ENCODE assay signal across 26 cellular contexts in genomic region chr1:1535989-1536937, GRCh38. TPM values are rescaled to one million over a fixed set of nuclear protein-coding genes. Genes with fewer than 3 reads are reported as not detected.
DNase-seq lines count a peak whose midpoint lies in the region; ATAC-seq, FAIRE-seq and TF ChIP-seq lines count a peak whose summit lies in the region.
"Had no signal": no experiment of that assay in that cellular context is flagged by ENCODE, and none has a peak within 500 bp of the region (broad histone marks: within the 10 kb centered on the region; RNA-seq: fewer than 3 reads in every experiment).

No MANE protein-coding gene starts in this region.

- H3K27ac ChIP-seq in A549 (no peak overlapping the region), muscle layer of colon (ENCODE audit: low read depth, low read length) (peak overlapping the region; percentile 23)
- H3K27ac ChIP-seq: epithelial cell of prostate, stomach, tibial artery had no signal

- H3K9me3 Mint-ChIP-seq in WTC11 = peaks cover 5% of the 10 kb centered on the region
- H3K9me3 Mint-ChIP-seq in activated CD4-positive, alpha-beta memory T cell treated with anti-CD3 and anti-CD28 coated beads, Interleukin-2, amount 10 ng/mL, durations not matched to agents 7 days and 5 days = peaks cover 5% of the 10 kb centered on the region
- H3K9me3 Mint-ChIP-seq: activated T-helper 17 cell treated with anti-CD3 and anti-CD28 coated beads, Interleukin-2, amount 50 U/mL, for 72 hours had no signal

- no peak for TF ChIP-seq EP300 in A549 (IDR thresholded peaks at IDR 0.05)

- POLR2A ChIA-PET in A549 (lab: Yijun Ruan, JAX) = no interaction called here
- POLR2A ChIA-PET in WTC11 (lab: Charles Lee) = no interaction called here
- POLR2A ChIA-PET in activated CD4-positive, alpha-beta memory T cell treated with anti-CD3 and anti-CD28 coated beads, Interleukin-2, amount 10 ng/mL, durations not matched to agents 7 days and 5 days (lab: Charles Lee) = no interaction called here

- H3K4me3 ChIP-seq in A549 (no peak overlapping the region), muscle layer of colon (ENCODE audit: low read depth in 1 of 2, low read length in 2 of 2) (no peak overlapping the region)
- H3K4me3 ChIP-seq: right atrium auricular region, stomach, tibial artery had no signal

- H3K36me3 Mint-ChIP-seq in WTC11 = peaks cover 6% of the 10 kb centered on the region
- peaks cover 8% of the 10 kb centered on the region for H3K36me3 Mint-ChIP-seq in activated CD4-positive, alpha-beta memory T cell treated with anti-CD3 and anti-CD28 coated beads, Interleukin-2, amount 10 ng/mL, durations not matched to agents 7 days and 5 days (ENCODE audit: low read depth)

- FAIRE-seq in A549 (lab: Jason Lieb, UNC) = no peak
- FAIRE-seq: GM18507 had no signal

- no peaks in the 10 kb centered on the region for H3K27me3 Mint-ChIP-seq in WTC11 (ENCODE audit: low read depth)
- no peaks in the 10 kb centered on the region for H3K27me3 Mint-ChIP-seq in activated CD4-positive, alpha-beta memory T cell treated with anti-CD3 and anti-CD28 coated beads, Interleukin-2, amount 10 ng/mL, durations not matched to agents 7 days and 5 days
- H3K27me3 Mint-ChIP-seq: activated CD4-positive, alpha-beta T cell treated with anti-CD3 and anti-CD28 coated beads for 36 hours; activated T-helper 17 cell treated with anti-CD3 and anti-CD28 coated beads, Interleukin-2, amount 50 U/mL, for 72 hours had no signal

- CTCF ChIA-PET in A549 (lab: Yijun Ruan, JAX) (interaction anchor here (0.8 kb wide), 1 partner anchor 11 kb away, joined by 3 read pairs; no protein-coding TSS in a partner anchor), WTC11 (lab: Charles Lee) (interaction anchor here (0.8 to 1.3 kb wide), 3 partner anchors 16 to 63 kb away, joined by 3 to 4 read pairs (median 3); no protein-coding TSS in a partner anchor)
- CTCF ChIA-PET in activated CD4-positive, alpha-beta memory T cell treated with anti-CD3 and anti-CD28 coated beads, Interleukin-2, amount 10 ng/mL, durations not matched to agents 7 days and 5 days (lab: Charles Lee) = no interaction called here

- H3K4me2 ChIP-seq in A549 = no peak overlapping the region

- no peak for TF ChIP-seq POLR2A in A549 (IDR thresholded peaks at IDR 0.05; ENCODE audit: low read length)

- DNase-seq in A549 (ENCODE audit: low read depth in 1 of 2, low spot score in 1 of 2) (no peak), D341Med (ENCODE audit: low spot score) (peak; percentile 41), WTC11 (ENCODE audit: low spot score) (no peak), COLO829 (ENCODE audit: low spot score) (no peak), amniotic stem cell (lab: John Stamatoyannopoulos, UW) (no peak)
- no peak for DNase-seq in activated CD4-positive, alpha-beta memory T cell treated with anti-CD3 and anti-CD28 coated beads, Interleukin-2, amount 10 ng/mL, durations not matched to agents 7 days and 5 days
- DNase-seq: activated CD4-positive, alpha-beta T cell treated with anti-CD3 and anti-CD28 coated beads for 36 hours; DMS153; GF-D8; Kasumi-1; NCI-H1694; NCI-H2171 treated with DMSO at 0.1 percent for 48 hours; NCI-H526; RPMI8226; stimulated activated CD4-positive, alpha-beta T cell treated with anti-CD3 and anti-CD28 coated beads, Interleukin-12 subunit alpha, Interleukin-12 subunit beta, amount 100 ng/mL, for 4 hours; stomach; tibial artery had no signal

- peak; percentile 19 to 32; a peak in 4 of 6 replicates for ATAC-seq in A549
- ATAC-seq in WTC11 = no peak
- ATAC-seq: activated CD4-positive, alpha-beta T cell treated with anti-CD3 and anti-CD28 coated beads for 36 hours; activated naive CD4-positive, alpha-beta T cell treated with anti-CD3 and anti-CD28 coated beads, Interleukin-2, amount 50 U/mL, for 72 hours; activated T-helper 17 cell treated with anti-CD3 and anti-CD28 coated beads, Interleukin-2, amount 50 U/mL, for 72 hours had no signal

- H3K9me3 ChIP-seq in A549 (no peaks in the 10 kb centered on the region; the same call in 2 of the 3 replicates), muscle layer of colon (ENCODE audit: low read length) (no peaks in the 10 kb centered on the region)

- 90% methylated on average over 29 of the region's 48 CpGs for WGBS in A549 (ENCODE audit: missing lambda C conversion rate)

- no peaks in the 10 kb centered on the region for H3K27me3 ChIP-seq in muscle layer of colon (ENCODE audit: control insufficient read depth in 1 of 2, insufficient read depth in 2 of 2, low read length in 2 of 2)
- H3K27me3 ChIP-seq: right atrium auricular region, tibial artery had no signal

- TF ChIP-seq CTCF in A549 (IDR thresholded peaks at IDR 0.05) (no peak), WTC11 (IDR thresholded peaks at IDR 0.05) (no peak)

- H3K36me3 ChIP-seq in muscle layer of colon (ENCODE audit: insufficient read depth, low read length) = no peaks in the 10 kb centered on the region

- H3K27ac Mint-ChIP-seq in WTC11 = peak overlapping the region; percentile 63
- no peak overlapping the region for H3K27ac Mint-ChIP-seq in activated CD4-positive, alpha-beta memory T cell treated with anti-CD3 and anti-CD28 coated beads, Interleukin-2, amount 10 ng/mL, durations not matched to agents 7 days and 5 days
- H3K27ac Mint-ChIP-seq: activated CD4-positive, alpha-beta T cell treated with anti-CD3 and anti-CD28 coated beads for 36 hours; activated T-helper 17 cell treated with anti-CD3 and anti-CD28 coated beads, Interleukin-2, amount 50 U/mL, for 72 hours; memory B cell; T-helper 1 cell treated with Interleukin-12 subunit alpha and Interleukin-12 subunit beta and Interleukin-4 antibody, amounts not matched to agents 30 μg/mL and 1 μg/mL, for 36 hours had no signal

- no peaks in the 10 kb centered on the region for H3K4me1 ChIP-seq in A549
- H3K4me1 ChIP-seq in muscle layer of colon (ENCODE audit: insufficient read depth, low read length) = peaks cover 11% of the 10 kb centered on the region

- no peak overlapping the region for H3K4me3 Mint-ChIP-seq in WTC11
- H3K4me3 Mint-ChIP-seq in activated CD4-positive, alpha-beta memory T cell treated with anti-CD3 and anti-CD28 coated beads, Interleukin-2, amount 10 ng/mL, durations not matched to agents 7 days and 5 days = no peak overlapping the region
- H3K4me3 Mint-ChIP-seq: activated CD4-positive, alpha-beta T cell treated with anti-CD3 and anti-CD28 coated beads for 36 hours; activated T-helper 17 cell treated with anti-CD3 and anti-CD28 coated beads, Interleukin-2, amount 50 U/mL, for 72 hours; memory B cell; T-helper 1 cell treated with Interleukin-12 subunit alpha and Interleukin-12 subunit beta and Interleukin-4 antibody, amounts not matched to agents 30 μg/mL and 1 μg/mL, for 36 hours had no signal

- H3K9ac ChIP-seq in muscle layer of colon (ENCODE audit: low read length) = no peak overlapping the region

- peaks cover 3% of the 10 kb centered on the region; the same call in 1 of the 2 replicates for H3K4me1 Mint-ChIP-seq in WTC11
- no peaks in the 10 kb centered on the region for H3K4me1 Mint-ChIP-seq in activated CD4-positive, alpha-beta memory T cell treated with anti-CD3 and anti-CD28 coated beads, Interleukin-2, amount 10 ng/mL, durations not matched to agents 7 days and 5 days
- H3K4me1 Mint-ChIP-seq: activated CD4-positive, alpha-beta T cell treated with anti-CD3 and anti-CD28 coated beads for 36 hours; activated T-helper 17 cell treated with anti-CD3 and anti-CD28 coated beads, Interleukin-2, amount 50 U/mL, for 72 hours had no signal

- TF ChIP-seq RAD21 in A549 (conservative IDR thresholded peaks at IDR 0.05 in 1 of 2, IDR thresholded peaks at IDR 0.05 in 1 of 2) = no peak

TF ChIP-seq in WTC11, 78 proteins besides CTCF, POLR2A, EP300 and RAD21 (continues in another document):
- no peak for TF ChIP-seq GTF2I (CRISPR knock-in tag; conservative IDR thresholded peaks at IDR 0.05)
- no peak for TF ChIP-seq USF2 (CRISPR knock-in tag; IDR thresholded peaks at IDR 0.05)

RNA-seq across cellular contexts. Expression of gene TMEM240, which starts 4.2 kb away (rescaled TPM):
- polyA plus RNA-seq in A549 (2011; rRNA removed) (0.13 and 0.14 TPM in 2 replicates), A549 (2017; fragmentation: RNase III; extraction: RNeasy Plus Mini Kit Qiagen cat#74134 plus additional on column Dnase treatment) (0.55 to 1.1 TPM (median 1.1 TPM) in 3 replicates)
- polyA plus RNA-seq in A549 (2012; cell fraction: cytosol; rRNA removed) = 0.25 and 0.53 TPM in 2 replicates
- polyA plus RNA-seq in A549 (2012; cell fraction: nucleus; rRNA removed) = 3.6 and 4.2 TPM in 2 replicates
- not detected in 2 replicates for polyA minus RNA-seq in A549 (2011; rRNA and poly(A)+ RNA removed)
- 6.6 to 8.8 TPM (median 8.0 TPM) in 3 replicates for total RNA-seq in WTC11 (2021)
- under 1 TPM in 1 of 2 experiments, not detected in 1; 0.28 TPM for total RNA-seq in activated CD4-positive, alpha-beta memory T cell treated with anti-CD3 and anti-CD28 coated beads, Interleukin-2, amount 10 ng/mL, durations not matched to agents 7 days and 5 days
- total RNA-seq: H4 had no signal

RNA-seq across cellular contexts. Expression of gene ATAD3A, which starts 24.3 kb away (rescaled TPM):
- polyA plus RNA-seq in A549 (2011; rRNA removed) (6.6 and 10.9 TPM in 2 replicates), A549 (2017; fragmentation: RNase III; extraction: RNeasy Plus Mini Kit Qiagen cat#74134 plus additional on column Dnase treatment) (25.1 to 29.1 TPM (median 27.2 TPM) in 3 replicates)
- polyA plus RNA-seq in A549 (2012; cell fraction: cytosol; rRNA removed) = 37.2 and 44.0 TPM in 2 replicates
- 58.1 and 78.3 TPM in 2 replicates for polyA plus RNA-seq in A549 (2012; cell fraction: nucleus; rRNA removed)
- 6.2 and 10.8 TPM in 2 replicates for polyA minus RNA-seq in A549 (2011; rRNA and poly(A)+ RNA removed)
- total RNA-seq in WTC11 (2021) = 56.1 to 71.2 TPM (median 58.7 TPM) in 3 replicates
- total RNA-seq in activated CD4-positive, alpha-beta memory T cell treated with anti-CD3 and anti-CD28 coated beads, Interleukin-2, amount 10 ng/mL, durations not matched to agents 7 days and 5 days = 10 to 100 TPM; 26.2 to 26.5 TPM

RNA-seq across cellular contexts. Expression of gene SSU72, which starts 38.4 kb away (rescaled TPM):
- polyA plus RNA-seq in A549 (2011; rRNA removed) (80.4 and 101 TPM in 2 replicates), A549 (2017; fragmentation: RNase III; extraction: RNeasy Plus Mini Kit Qiagen cat#74134 plus additional on column Dnase treatment) (75.1 to 78.3 TPM (median 75.3 TPM) in 3 replicates)
- polyA plus RNA-seq in A549 (2012; cell fraction: cytosol; rRNA removed) = 81.9 and 83.1 TPM in 2 replicates
- polyA plus RNA-seq in A549 (2012; cell fraction: nucleus; rRNA removed) = 55.0 and 77.6 TPM in 2 replicates
- 64.7 and 66.7 TPM in 2 replicates for polyA minus RNA-seq in A549 (2011; rRNA and poly(A)+ RNA removed)
- 150 to 158 TPM (median 150 TPM) in 3 replicates for total RNA-seq in WTC11 (2021)
- total RNA-seq in activated CD4-positive, alpha-beta memory T cell treated with anti-CD3 and anti-CD28 coated beads, Interleukin-2, amount 10 ng/mL, durations not matched to agents 7 days and 5 days = 100 to 1,000 TPM; 111 to 113 TPM
